23 cellular contexts compared by ENCODE assay signal in genomic region chr3:160471892-160472291, GRCh38.
"Had no signal": no experiment of that assay in that cellular context is flagged by ENCODE, and none has a peak within 500 bp of the region (broad histone marks: within the 10 kb centered on the region; RNA-seq: fewer than 3 reads in every experiment).

No MANE protein-coding gene starts in this region.

- H3K27me3 ChIP-seq: gastrocnemius medialis, ovary, testis, upper lobe of left lung had no signal

- H3K27ac Mint-ChIP-seq: memory B cell; natural killer cell; stimulated activated effector memory CD8-positive, alpha-beta T cell treated with anti-CD3 and anti-CD28 coated beads, Interleukin-12 subunit alpha, Interleukin-12 subunit beta, amount 100 ng/mL, for 72 hours had no signal

- H3K36me3 Mint-ChIP-seq: natural killer cell; stimulated activated effector memory CD8-positive, alpha-beta T cell treated with anti-CD3 and anti-CD28 coated beads, Interleukin-12 subunit alpha, Interleukin-12 subunit beta, amount 100 ng/mL, for 72 hours had no signal

- H3K9me3 ChIP-seq: gastrocnemius medialis, psoas muscle, testis, tibial artery had no signal

- H3K4me3 ChIP-seq: dorsolateral prefrontal cortex, gastrocnemius medialis, lung, ovary, psoas muscle, sigmoid colon, stomach, testis, tibial artery, upper lobe of left lung had no signal

- H3K27ac ChIP-seq: gastrocnemius medialis, ovary, psoas muscle, sigmoid colon, stomach, testis, tibial artery, upper lobe of left lung had no signal

- ATAC-seq: gastrocnemius medialis; left lobe of liver; psoas muscle; right cardiac atrium; stimulated activated effector memory CD8-positive, alpha-beta T cell treated with anti-CD3 and anti-CD28 coated beads, Interleukin-12 subunit alpha, Interleukin-12 subunit beta, amount 100 ng/mL, for 72 hours had no signal

- H3K9me3 Mint-ChIP-seq: stimulated activated effector memory CD8-positive, alpha-beta T cell treated with anti-CD3 and anti-CD28 coated beads, Interleukin-12 subunit alpha, Interleukin-12 subunit beta, amount 100 ng/mL, for 72 hours had no signal

- H3K4me1 Mint-ChIP-seq: natural killer cell; stimulated activated effector memory CD8-positive, alpha-beta T cell treated with anti-CD3 and anti-CD28 coated beads, Interleukin-12 subunit alpha, Interleukin-12 subunit beta, amount 100 ng/mL, for 72 hours had no signal

- H3K4me1 ChIP-seq: gastrocnemius medialis, psoas muscle, sigmoid colon, stomach, testis, tibial artery, upper lobe of left lung had no signal

- H3K4me3 Mint-ChIP-seq: memory B cell; natural killer cell; stimulated activated effector memory CD8-positive, alpha-beta T cell treated with anti-CD3 and anti-CD28 coated beads, Interleukin-12 subunit alpha, Interleukin-12 subunit beta, amount 100 ng/mL, for 72 hours had no signal

- DNase-seq: dorsolateral prefrontal cortex; effector CD4-positive, alpha-beta T cell; foreskin fibroblast; gastrocnemius medialis; kidney; natural killer cell; occipital lobe; ovary; posterior cingulate gyrus; psoas muscle; right cardiac atrium; sigmoid colon; stimulated activated CD4-positive, alpha-beta T cell treated with anti-CD3 and anti-CD28 coated beads, Interleukin-2, amount 100 ng/mL, for 24 hours; stimulated activated CD4-positive, alpha-beta T cell treated with anti-CD3 and anti-CD28 coated beads, Interleukin-4, amount 100 ng/mL, for 24 hours; stimulated activated naive CD4-positive, alpha-beta T cell treated with Interleukin-2 at 50 U/mL for 16 hours; stomach; testis; tibial artery; upper lobe of left lung had no signal

- H3K36me3 ChIP-seq: gastrocnemius medialis, ovary, sigmoid colon, stomach, tibial artery, upper lobe of left lung had no signal
